13 cellular contexts compared by ENCODE assay signal in the genomic region with DNA sequence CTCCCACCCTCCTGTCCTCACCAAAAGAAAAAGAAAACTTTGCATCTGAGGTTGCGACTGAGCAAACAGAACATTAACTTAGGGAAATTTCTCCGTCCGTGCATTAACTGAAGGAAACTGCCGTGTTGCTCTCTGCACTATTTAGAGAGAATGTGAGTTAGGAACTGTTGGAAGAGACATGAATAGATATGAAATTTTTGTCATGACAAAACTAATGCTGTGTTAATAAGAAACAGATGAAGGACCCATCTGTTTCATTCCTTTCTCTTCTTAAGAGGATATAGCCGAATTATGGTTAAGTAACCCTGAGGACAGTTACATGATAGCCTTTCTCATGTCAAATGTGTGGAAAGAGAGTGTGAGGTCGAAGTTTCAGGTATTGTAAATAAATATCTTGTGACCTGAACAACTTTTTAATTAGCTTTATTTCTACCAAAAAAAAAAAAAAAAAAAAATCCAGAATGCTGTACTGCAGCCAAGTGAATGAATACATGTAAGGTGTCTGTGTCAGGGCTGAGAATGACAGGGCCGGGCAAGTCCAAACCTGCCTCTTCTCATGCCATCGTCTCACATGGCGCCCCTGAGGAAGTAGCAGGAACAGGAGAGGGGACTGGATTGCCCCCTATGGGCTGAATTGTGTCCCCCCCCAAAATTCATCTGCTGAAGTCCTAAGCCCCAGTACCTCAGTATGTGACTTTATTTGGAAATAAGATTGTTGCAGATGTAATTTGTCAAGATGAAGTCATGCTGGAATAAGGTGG. TPM values are rescaled to one million over a fixed set of nuclear protein-coding genes. Genes with fewer than 3 reads are reported as not detected.
DNase-seq lines count a peak whose midpoint lies in the region; ATAC-seq and TF ChIP-seq lines count a peak whose summit lies in the region.
"Had no signal": no experiment of that assay in that cellular context is flagged by ENCODE, and none has a peak within 500 bp of the region (broad histone marks: within the 10 kb centered on the region; RNA-seq: fewer than 3 reads in every experiment).

No MANE protein-coding gene starts in this region.

- H3F3A ChIP-seq in GM23338 (replicated peaks; ENCODE audit: low read depth): 0 out of 2 replicates have a peak, but pooled peaks cover 6% of the 10 kb centered on the region

- H3K9ac ChIP-seq in OCI-LY3 (ENCODE audit: low read length): no peak overlapping the region
- no peak overlapping the region for H3K9ac ChIP-seq in fibroblast of lung (ENCODE audit: insufficient read depth, low read length)

- H3K4me3 Mint-ChIP-seq in GM23338: no peak overlapping the region

- peaks cover 28% of the 10 kb centered on the region for H3K4me1 Mint-ChIP-seq in GM23338

- no peaks in the 10 kb centered on the region for H3K36me3 ChIP-seq in GM23338 (ENCODE audit: insufficient read depth)
- no peaks in the 10 kb centered on the region for H3K36me3 ChIP-seq in OCI-LY3 (replicated peaks; ENCODE audit: low read depth, low read length)
- H3K36me3 ChIP-seq in fibroblast of lung (ENCODE audit: control insufficient read depth, insufficient read depth, low read length): no peaks in the 10 kb centered on the region
- no peaks in the 10 kb centered on the region for H3K36me3 ChIP-seq in right lobe of liver
- H3K36me3 ChIP-seq: ascending aorta had no signal

- H2AFZ ChIP-seq in GM23338 (peak overlapping the region; percentile 92), OCI-LY3 (ENCODE audit: low read depth, low read length) (no peak overlapping the region), fibroblast of lung (ENCODE audit: low read length) (no peak overlapping the region)

- H3K4me1 ChIP-seq in GM23338 (ENCODE audit: insufficient read depth) (0 out of 2 replicates have a peak, but pooled peaks cover 3% of the 10 kb centered on the region), OCI-LY3 (ENCODE audit: low read length) (peaks cover 19% of the 10 kb centered on the region), fibroblast of lung (ENCODE audit: control insufficient read depth, extremely low read depth, insufficient read depth, low read length) (peaks cover 19% of the 10 kb centered on the region), right lobe of liver (no peaks in the 10 kb centered on the region)

- peaks cover 8% of the 10 kb centered on the region for H3K9me3 Mint-ChIP-seq in GM23338
- peaks cover 0 to 2% of the 10 kb centered on the region in 2 donors for H3K9me3 Mint-ChIP-seq in activated naive CD4-positive, alpha-beta T cell treated with anti-CD3 and anti-CD28 coated beads, Interleukin-2, amount 50 U/mL, for 72 hours

- ATAC-seq in GM23338 (peak; percentile 20; the same call in 2 of the 3 replicates), right lobe of liver (no peak)
- ATAC-seq in activated naive CD4-positive, alpha-beta T cell treated with anti-CD3 and anti-CD28 coated beads, Interleukin-2, amount 50 U/mL, for 72 hours: no peak
- ATAC-seq: stimulated activated naive CD8-positive, alpha-beta T cell treated with anti-CD3 and anti-CD28 coated beads, Interleukin-15, Interleukin-2, amounts not matched to agents 100 U/mL and 50 U/mL, for 24 hours had no signal

- 66% methylated on average over 8 of the region's 9 CpGs for WGBS in right lobe of liver (ENCODE audit: insufficient coverage, low coverage, low lambda C conversion rate, missing lambda C conversion rate)

- H4K20me1 ChIP-seq in GM23338 (replicated peaks; ENCODE audit: insufficient read depth) (no peaks in the 10 kb centered on the region), OCI-LY3 (ENCODE audit: insufficient read depth, low read length) (no peaks in the 10 kb centered on the region), fibroblast of lung (ENCODE audit: control insufficient read depth, extremely low read depth, insufficient read depth, low read length) (no peaks in the 10 kb centered on the region)

- intact Hi-C loops in right lobe of liver (cut with DNase I): no loop called here

- H3K9me3 ChIP-seq in OCI-LY3 (ENCODE audit: insufficient read depth, low read length) (no peaks in the 10 kb centered on the region), fibroblast of lung (ENCODE audit: control insufficient read depth, insufficient read depth, low read depth, low read length) (no peaks in the 10 kb centered on the region), right lobe of liver (no peaks in the 10 kb centered on the region)
- H3K9me3 ChIP-seq: ascending aorta had no signal

- H3K4me2 ChIP-seq in GM23338 (no peak overlapping the region), OCI-LY3 (ENCODE audit: low read length) (peak overlapping the region; percentile 40), fibroblast of lung (ENCODE audit: extremely low read depth, insufficient read depth, low read length) (peak overlapping the region; percentile 0)

- peaks cover 1% of the 10 kb centered on the region; the same call in 1 of the 3 replicates for H3K36me3 Mint-ChIP-seq in GM23338 (ENCODE audit: low read depth)
- peaks cover 2 to 3% of the 10 kb centered on the region in 2 donors for H3K36me3 Mint-ChIP-seq in activated naive CD4-positive, alpha-beta T cell treated with anti-CD3 and anti-CD28 coated beads, Interleukin-2, amount 50 U/mL, for 72 hours

- TF ChIP-seq CTCF in AG09319 (IDR thresholded peaks at IDR 0.05; ENCODE audit: low read depth, low read length) (peak; percentile 30), GM23338 (conservative IDR thresholded peaks at IDR 0.05; ENCODE audit: low read depth in 2 of 2) (peak; percentile 38 to 43; a peak in 3 of 4 replicates), OCI-LY3 (IDR thresholded peaks at IDR 0.05; ENCODE audit: low read depth, low read length) (no peak), fibroblast of lung (conservative IDR thresholded peaks at IDR 0.05 in 1 of 2, IDR thresholded peaks at IDR 0.05 in 1 of 2; ENCODE audit: low read depth in 1 of 2, low read length in 2 of 2) (peak; percentile 8 to 24), right lobe of liver (IDR thresholded peaks at IDR 0.05) (no peak)

- H3K9me2 ChIP-seq in GM23338 (ENCODE audit: insufficient read depth): no peaks in the 10 kb centered on the region

- no peak overlapping the region for H3K4me3 ChIP-seq in GM23338
- H3K4me3 ChIP-seq in OCI-LY3 (ENCODE audit: low read length): peak overlapping the region; percentile 42
- H3K4me3 ChIP-seq in fibroblast of lung (replicated peaks in 1 of 4; ENCODE audit: control extremely low read depth in 1 of 4, insufficient read depth in 1 of 4, low read depth in 3 of 4, low read length in 4 of 4): no peak overlapping the region
- no peak overlapping the region for H3K4me3 ChIP-seq in right lobe of liver
- H3K4me3 ChIP-seq: ascending aorta had no signal

- TF ChIP-seq POLR2A in right lobe of liver (IDR thresholded peaks at IDR 0.05): no peak

- H3K27ac ChIP-seq in GM23338 (ENCODE audit: low read depth): peak overlapping the region; percentile 26; the same call in 1 of the 2 replicates
- H3K27ac ChIP-seq in OCI-LY3 (ENCODE audit: low read length): no peak overlapping the region
- H3K27ac ChIP-seq in fibroblast of lung (ENCODE audit: insufficient read depth, low read length): peak overlapping the region; percentile 30
- no peak overlapping the region for H3K27ac ChIP-seq in right lobe of liver
- H3K27ac ChIP-seq: ascending aorta, VCaP had no signal

- H3K27ac Mint-ChIP-seq in GM23338: no peak overlapping the region
- H3K27ac Mint-ChIP-seq in activated naive CD4-positive, alpha-beta T cell treated with anti-CD3 and anti-CD28 coated beads, Interleukin-2, amount 50 U/mL, for 72 hours: no peak overlapping the region

- no peaks in the 10 kb centered on the region for H3K79me2 ChIP-seq in GM23338 (replicated peaks; ENCODE audit: insufficient read depth)
- no peaks in the 10 kb centered on the region for H3K79me2 ChIP-seq in OCI-LY3 (ENCODE audit: low read length)
- no peaks in the 10 kb centered on the region for H3K79me2 ChIP-seq in fibroblast of lung (ENCODE audit: control insufficient read depth, insufficient read depth, low read length)

- DNase-seq in AG09319 (ENCODE audit: extremely low read depth, low read depth): peak; percentile 62
- no peak for DNase-seq in GM23338 (ENCODE audit: low spot score)
- peak; percentile 35 to 42 for DNase-seq in fibroblast of lung (ENCODE audit: low read depth in 2 of 2)
- DNase-seq in H4 (ENCODE audit: low spot score): no peak
- no peak for DNase-seq in RKO (ENCODE audit: low spot score)
- DNase-seq in activated naive CD4-positive, alpha-beta T cell treated with anti-CD3 and anti-CD28 coated beads, Interleukin-2, amount 50 U/mL, for 72 hours (ENCODE audit: low spot score in 2 of 2): no peak
- DNase-seq in right lobe of liver: no peak
- DNase-seq: Calu3; KG1; stimulated activated naive CD8-positive, alpha-beta T cell treated with anti-CD3 and anti-CD28 coated beads, Interleukin-15, Interleukin-2, amounts not matched to agents 100 U/mL and 50 U/mL, for 24 hours had no signal

- no peaks in the 10 kb centered on the region for H3K27me3 ChIP-seq in GM23338 (ENCODE audit: insufficient read depth)
- peaks cover 12% of the 10 kb centered on the region; the same call in 1 of the 2 replicates for H3K27me3 ChIP-seq in OCI-LY3 (ENCODE audit: low read depth, low read length)
- H3K27me3 ChIP-seq in fibroblast of lung (ENCODE audit: control insufficient read depth, insufficient read depth, low read length): no peaks in the 10 kb centered on the region
- H3K27me3 ChIP-seq in right lobe of liver: no peaks in the 10 kb centered on the region
- H3K27me3 ChIP-seq: ascending aorta had no signal

- H3K27me3 Mint-ChIP-seq in GM23338 (ENCODE audit: insufficient read depth, low read depth, poor library complexity): peaks cover 7% of the 10 kb centered on the region

TF ChIP-seq in GM23338, 12 proteins besides CTCF, POLR2A, EP300 and RAD21 (continues in another document):
- TF ChIP-seq CREB1 (CRISPR knock-in tag; IDR thresholded peaks at IDR 0.05; ENCODE audit: low read depth): no peak

RNA-seq across cellular contexts. Expression of a gene that starts 35.6 kb away (rescaled TPM):
- total RNA-seq in GM23338 (2014; rRNA removed; shearing (Covaris generic)): 13.0 and 15.4 TPM in 2 replicates
- 2.7 and 2.9 TPM in 2 replicates for polyA plus RNA-seq in GM23338 (2016; fragmentation: Nextera tagmentation; extraction: Ambion mirVana)
- 4.1 and 7.8 TPM in 2 replicates for total RNA-seq in fibroblast of lung
- polyA plus RNA-seq in fibroblast of lung: 5.0 and 7.7 TPM in 2 replicates
- 5.4 and 8.2 TPM in 2 replicates for polyA plus RNA-seq in fibroblast of lung (2012)
- 27.0 and 38.2 TPM in 2 replicates for polyA minus RNA-seq in fibroblast of lung (ENCODE audit: low replicate concordance)
- 1.1 and 1.3 TPM in 2 replicates for total RNA-seq in H4 (2014; rRNA removed; shearing (Covaris generic))
- 1 to 10 TPM; 5.6 TPM for total RNA-seq in activated naive CD4-positive, alpha-beta T cell treated with anti-CD3 and anti-CD28 coated beads, Interleukin-2, amount 50 U/mL, for 72 hours
- 1 to 10 TPM in 1 of 6 experiments, under 1 TPM in 5; 0.16 to 1.3 (median 0.29) TPM for total RNA-seq in right lobe of liver

Comparison
In these comparisons a context has a peak if more than half of its experiments do, and no peak if none do; other contexts are left out.
1. DNase-seq: peak in AG09319 (single experiment) and fibroblast of lung (2 of 2); none in GM23338 (single experiment), H4 (single experiment), RKO (single experiment), activated naive CD4-positive, alpha-beta T cell treated with anti-CD3 and anti-CD28 coated beads, Interleukin-2, amount 50 U/mL, for 72 hours (0 of 2) and right lobe of liver (0 of 3).
2. CTCF ChIP-seq: peak in AG09319 (single experiment), GM23338 (2 of 2) and fibroblast of lung (2 of 2); none in OCI-LY3 (single experiment) and right lobe of liver (0 of 4).
3. H3K27ac ChIP-seq: peak in GM23338 (single experiment) and fibroblast of lung (single experiment); none in OCI-LY3 (single experiment) and right lobe of liver (0 of 3).